18 cellular contexts compared by ENCODE assay signal in the genomic region with DNA sequence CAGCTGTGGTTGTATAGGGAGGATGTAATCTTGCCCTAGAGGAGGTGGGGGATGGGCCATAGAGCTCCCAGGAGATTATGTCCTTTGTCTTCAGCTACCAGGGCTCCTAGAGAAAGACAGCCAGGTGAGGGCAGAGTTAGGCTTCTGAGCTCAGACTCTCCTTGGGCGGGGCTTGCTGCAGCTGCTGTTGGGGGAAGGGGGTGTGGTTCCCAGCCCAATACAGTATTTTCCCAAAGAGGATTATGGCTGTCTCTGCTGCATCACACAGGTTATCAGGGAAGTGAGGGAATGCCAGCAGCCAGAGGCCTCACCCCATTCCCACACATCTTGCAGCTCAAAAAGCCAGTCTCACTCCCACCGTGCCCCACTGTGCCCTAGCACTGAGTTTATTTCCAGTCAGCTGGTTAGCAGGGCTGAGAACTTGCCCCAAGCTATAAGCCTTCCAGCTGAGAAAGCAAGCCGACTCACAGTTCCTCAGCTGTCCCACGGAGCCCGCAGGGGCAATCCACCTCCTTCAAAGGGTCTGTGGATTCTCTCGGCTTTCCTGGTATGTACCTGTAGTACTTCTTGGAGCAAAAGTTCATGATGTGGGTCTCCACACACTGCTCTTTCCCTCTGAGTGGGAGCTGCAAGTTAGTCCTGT.
DNase-seq lines count a peak whose midpoint lies in the region; ATAC-seq and TF ChIP-seq lines count a peak whose summit lies in the region.
"Had no signal": no experiment of that assay in that cellular context is flagged by ENCODE, and none has a peak within 500 bp of the region (broad histone marks: within the 10 kb centered on the region; RNA-seq: fewer than 3 reads in every experiment).

No MANE protein-coding gene starts in this region.

- ATAC-seq in WTC11, result peak; percentile 98
- ATAC-seq in left colon, result peak; percentile 28
- ATAC-seq in CD8-positive, alpha-beta T cell, result no peak
- ATAC-seq: activated CD4-positive, CD25-positive, alpha-beta regulatory T cell treated with anti-CD3 and anti-CD28 coated beads, Interleukin-2, amount 50 U/mL, for 24 hours; left lung had no signal

- H3K27ac Mint-ChIP-seq in WTC11, result peak overlapping the region; percentile 69; the same call in 1 of the 2 replicates
- no peak overlapping the region for H3K27ac Mint-ChIP-seq in CD8-positive, alpha-beta T cell
- H3K27ac Mint-ChIP-seq: activated T-cell treated with anti-CD3 and anti-CD28 coated beads, Interleukin-2, amount 50 U/mL, for 24 hours had no signal

- peak; percentile 20; the same call in 1 of the 2 replicates for TF ChIP-seq RAD21 in Ishikawa (IDR thresholded peaks at IDR 0.05; ENCODE audit: low read depth)

- H3K27me3 Mint-ChIP-seq in WTC11 (ENCODE audit: low read depth), result no peaks in the 10 kb centered on the region
- peaks cover 3% of the 10 kb centered on the region for H3K27me3 Mint-ChIP-seq in CD8-positive, alpha-beta T cell (ENCODE audit: low read depth)
- H3K27me3 Mint-ChIP-seq: activated T-cell treated with anti-CD3 and anti-CD28 coated beads, Interleukin-2, amount 50 U/mL, for 24 hours had no signal

- DNase-seq in ELF-1 (ENCODE audit: low read depth, low spot score) (peak; percentile 94), WTC11 (ENCODE audit: low spot score) (peak; percentile 69), left colon (no peak), tibial artery (no peak), OCI-M1 (lab: John Stamatoyannopoulos, UW) (no peak), mesenteric fat pad (ENCODE audit: low spot score) (no peak)
- no peak for DNase-seq in CD8-positive, alpha-beta T cell
- DNase-seq: ACHN; activated T-cell treated with anti-CD3 and anti-CD28 coated beads, Interleukin-2, amount 50 U/mL, for 24 hours; glutamatergic neuron; left lung; MV-4-11; NCI-H774; Peyer's patch had no signal

- POLR2A ChIA-PET in WTC11 (lab: Charles Lee), result interaction anchor here (1.2 kb wide), 1 partner anchor 150 kb away, joined by 3 read pairs; no protein-coding TSS in a partner anchor
- POLR2A ChIA-PET in CD8-positive, alpha-beta T cell (lab: Charles Lee), result no interaction called here

- no peak overlapping the region for H3K4me3 ChIP-seq in tibial artery
- no peak overlapping the region for H3K4me3 ChIP-seq in CD8-positive, alpha-beta T cell (ENCODE audit: low read depth, low read length)
- H3K4me3 ChIP-seq: BLaER1, left lung, Peyer's patch had no signal

- no peaks in the 10 kb centered on the region for H3K4me1 ChIP-seq in tibial artery
- no peaks in the 10 kb centered on the region for H3K4me1 ChIP-seq in CD8-positive, alpha-beta T cell (ENCODE audit: insufficient read depth, low read length)
- H3K4me1 ChIP-seq: BLaER1, left lung, Peyer's patch had no signal

- no peak overlapping the region for H3K27ac ChIP-seq in tibial artery
- H3K27ac ChIP-seq in CD8-positive, alpha-beta T cell (ENCODE audit: low read depth, low read length), result no peak overlapping the region
- H3K27ac ChIP-seq: BLaER1, KMS-11, left lung, Peyer's patch had no signal

- H3K36me3 Mint-ChIP-seq in WTC11, result peaks cover 8% of the 10 kb centered on the region
- no peaks in the 10 kb centered on the region for H3K36me3 Mint-ChIP-seq in CD8-positive, alpha-beta T cell

- no peak for TF ChIP-seq CTCF in WTC11 (IDR thresholded peaks at IDR 0.05)
- TF ChIP-seq CTCF in tibial artery (IDR thresholded peaks at IDR 0.05), result no peak
- TF ChIP-seq CTCF in CD8-positive, alpha-beta T cell (IDR thresholded peaks at IDR 0.05), result no peak

- intact Hi-C loops in left colon (cut with DNase I, micrococcal nuclease), result no loop called here
- intact Hi-C loops in tibial artery (cut with DNase I; ENCODE audit: low total_unique reads), result no loop called here
- intact Hi-C loops in CD8-positive, alpha-beta T cell (cut with DNase I, micrococcal nuclease), result no loop called here

- H3K9me3 Mint-ChIP-seq in WTC11, result peaks cover 16% of the 10 kb centered on the region
- no peaks in the 10 kb centered on the region for H3K9me3 Mint-ChIP-seq in CD8-positive, alpha-beta T cell
- H3K9me3 Mint-ChIP-seq: activated T-cell treated with anti-CD3 and anti-CD28 coated beads, Interleukin-2, amount 50 U/mL, for 24 hours had no signal

- H3K36me3 ChIP-seq in tibial artery, result no peaks in the 10 kb centered on the region
- no peaks in the 10 kb centered on the region for H3K36me3 ChIP-seq in CD8-positive, alpha-beta T cell (ENCODE audit: insufficient read depth, low read length)
- H3K36me3 ChIP-seq: BLaER1, left lung, Peyer's patch had no signal

- CTCF ChIA-PET in WTC11 (lab: Charles Lee), result interaction anchor here (0.6 to 1.9 kb wide), 13 partner anchors 11 to 458 kb away, joined by 3 to 37 read pairs (median 4); no protein-coding TSS in a partner anchor
- CTCF ChIA-PET in CD8-positive, alpha-beta T cell (lab: Charles Lee), result no interaction called here

- no peak for TF ChIP-seq EP300 in Ishikawa (IDR thresholded peaks at IDR 0.05; ENCODE audit: borderline replicate concordance)

- no peaks in the 10 kb centered on the region for H3K9me3 ChIP-seq in tibial artery
- no peaks in the 10 kb centered on the region for H3K9me3 ChIP-seq in CD8-positive, alpha-beta T cell (ENCODE audit: low read length)
- H3K9me3 ChIP-seq: BLaER1, left lung, Peyer's patch had no signal

- H3K4me1 Mint-ChIP-seq in WTC11, result peaks cover 38% of the 10 kb centered on the region
- H3K4me1 Mint-ChIP-seq in CD8-positive, alpha-beta T cell (ENCODE audit: low read depth), result no peaks in the 10 kb centered on the region

- no peaks in the 10 kb centered on the region for H3K27me3 ChIP-seq in tibial artery
- no peaks in the 10 kb centered on the region for H3K27me3 ChIP-seq in CD8-positive, alpha-beta T cell (ENCODE audit: insufficient read depth, low read length)
- H3K27me3 ChIP-seq: BLaER1, left lung, Peyer's patch had no signal

- no peak overlapping the region for H3K4me3 Mint-ChIP-seq in WTC11
- no peak overlapping the region for H3K4me3 Mint-ChIP-seq in CD8-positive, alpha-beta T cell
- H3K4me3 Mint-ChIP-seq: activated T-cell treated with anti-CD3 and anti-CD28 coated beads, Interleukin-2, amount 50 U/mL, for 24 hours had no signal

TF ChIP-seq in Ishikawa, 13 proteins besides CTCF, POLR2A, EP300 and RAD21 (continues in another document):
- TF ChIP-seq, protein P1, sequence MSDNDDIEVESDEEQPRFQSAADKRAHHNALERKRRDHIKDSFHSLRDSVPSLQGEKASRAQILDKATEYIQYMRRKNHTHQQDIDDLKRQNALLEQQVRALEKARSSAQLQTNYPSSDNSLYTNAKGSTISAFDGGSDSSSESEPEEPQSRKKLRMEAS (IDR thresholded peaks at IDR 0.05), result no peak
- TF ChIP-seq YY1 (IDR thresholded peaks at IDR 0.05; ENCODE audit: low read depth) (no peak), TAF1 (IDR thresholded peaks at IDR 0.05; ENCODE audit: low read depth) (no peak), FOXM1 (IDR thresholded peaks at IDR 0.05; ENCODE audit: borderline replicate concordance, low read depth) (no peak), TCF12 (IDR thresholded peaks at IDR 0.05; ENCODE audit: low read depth) (no peak), NFIC (IDR thresholded peaks at IDR 0.05) (no peak), CREB1 (IDR thresholded peaks at IDR 0.05; ENCODE audit: low read depth) (no peak), EGR1 (IDR thresholded peaks at IDR 0.05) (no peak)
- TF ChIP-seq, protein P2, sequence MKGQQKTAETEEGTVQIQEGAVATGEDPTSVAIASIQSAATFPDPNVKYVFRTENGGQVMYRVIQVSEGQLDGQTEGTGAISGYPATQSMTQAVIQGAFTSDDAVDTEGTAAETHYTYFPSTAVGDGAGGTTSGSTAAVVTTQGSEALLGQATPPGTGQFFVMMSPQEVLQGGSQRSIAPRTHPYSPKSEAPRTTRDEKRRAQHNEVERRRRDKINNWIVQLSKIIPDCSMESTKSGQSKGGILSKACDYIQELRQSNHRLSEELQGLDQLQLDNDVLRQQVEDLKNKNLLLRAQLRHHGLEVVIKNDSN (IDR thresholded peaks at IDR 0.05), result no peak

TF ChIP-seq in WTC11, 78 proteins besides CTCF, POLR2A, EP300 and RAD21:
- TF ChIP-seq SP1 (CRISPR knock-in tag; conservative IDR thresholded peaks at IDR 0.05), result peak; percentile 53; the same call in 1 of the 2 replicates
- TF ChIP-seq ZNF281 (CRISPR knock-in tag; IDR thresholded peaks at IDR 0.05), result peak; percentile 68; the same call in 1 of the 2 replicates
- no peak for TF ChIP-seq USF2 (CRISPR knock-in tag; IDR thresholded peaks at IDR 0.05)
TF ChIP-seq in WTC11: peak in this region for 2.

Comparison
In these comparisons a context has a peak if more than half of its experiments do, and no peak if none do; other contexts are left out.
1. DNase-seq: peak in ELF-1 (single experiment) and WTC11 (single experiment); none in left colon (0 of 2), tibial artery (0 of 2), CD8-positive, alpha-beta T cell (0 of 7), OCI-M1 (single experiment) and mesenteric fat pad (single experiment).